Comparison of ENCODE assay signal across 1 cellular context in the genomic region with DNA sequence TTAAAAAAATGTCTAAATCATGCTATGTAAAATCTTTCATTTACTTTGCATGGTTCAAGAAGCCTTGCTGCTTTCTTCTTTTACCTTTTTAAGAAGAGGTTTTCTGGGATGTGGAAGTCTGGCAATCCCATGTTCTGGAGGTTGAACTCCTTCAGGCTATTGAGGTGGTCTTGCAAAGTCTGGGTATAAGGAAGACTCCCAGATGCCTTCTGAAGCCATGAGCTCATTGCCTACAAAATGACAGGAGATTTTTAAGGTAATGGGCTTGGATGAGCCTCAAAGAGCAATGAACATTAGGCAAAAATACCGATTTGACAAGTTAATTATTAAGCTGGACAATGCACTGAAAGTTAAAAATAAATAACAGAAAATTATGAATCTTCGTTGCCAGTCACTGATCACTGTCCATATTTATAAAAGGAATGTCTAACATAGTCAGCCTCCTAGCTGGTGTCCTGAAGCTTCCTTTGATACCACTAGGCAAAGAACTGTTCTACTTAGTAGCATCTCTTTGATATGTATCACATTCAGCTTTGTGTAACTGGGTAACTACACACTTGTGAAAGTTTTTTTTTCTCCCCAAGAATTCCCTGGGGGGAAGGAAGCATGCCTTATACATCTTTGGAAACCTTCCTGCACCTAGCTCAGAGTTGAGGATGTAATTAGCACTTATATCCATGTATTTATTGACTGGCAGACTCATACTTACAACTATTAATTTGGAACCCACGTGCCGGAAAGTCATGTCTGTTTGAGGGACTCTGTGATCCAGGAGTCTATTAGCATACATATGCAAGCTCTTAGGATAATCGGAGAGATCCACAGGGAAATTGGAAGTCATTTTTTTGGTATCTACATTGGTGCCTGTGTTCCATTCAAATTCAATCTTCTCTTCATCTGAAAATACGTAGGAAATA.
TF ChIP-seq lines count a peak whose summit lies in the region.

No MANE protein-coding gene starts in this region.

TF ChIP-seq in HepG2, 621 proteins besides CTCF, POLR2A, EP300 and RAD21 (continued from another document and continues in another):
- TF ChIP-seq CCDC6 (CRISPR knock-in tag; IDR thresholded peaks at IDR 0.05) (no peak), HDAC2 (CRISPR knock-in tag; IDR thresholded peaks at IDR 0.05) (no peak), IRF2 (CRISPR knock-in tag; IDR thresholded peaks at IDR 0.05) (no peak), POGZ (CRISPR knock-in tag; IDR thresholded peaks at IDR 0.05) (no peak), ZNF550 (CRISPR knock-in tag; IDR thresholded peaks at IDR 0.05; ENCODE audit: borderline replicate concordance) (no peak), MTA1 (CRISPR knock-in tag; IDR thresholded peaks at IDR 0.05; ENCODE audit: borderline replicate concordance) (no peak), FOSL2 (CRISPR knock-in tag; IDR thresholded peaks at IDR 0.05) (no peak), ZNF678 (CRISPR knock-in tag; IDR thresholded peaks at IDR 0.05) (no peak), NFE2L1 (CRISPR knock-in tag; IDR thresholded peaks at IDR 0.05; ENCODE audit: borderline replicate concordance) (no peak), BCL6 (CRISPR knock-in tag; IDR thresholded peaks at IDR 0.05) (no peak), SOX13 (IDR thresholded peaks at IDR 0.05) (no peak), SOX13 (CRISPR knock-in tag; conservative IDR thresholded peaks at IDR 0.05 in 1 of 2, IDR thresholded peaks at IDR 0.05 in 1 of 2) (no peak), FOXO1 (CRISPR knock-in tag; IDR thresholded peaks at IDR 0.05) (no peak), ZNF3 (CRISPR knock-in tag; IDR thresholded peaks at IDR 0.05) (no peak), ZNF350 (CRISPR knock-in tag; IDR thresholded peaks at IDR 0.05; ENCODE audit: borderline replicate concordance, low read depth) (no peak), IRX3 (CRISPR knock-in tag; IDR thresholded peaks at IDR 0.05; ENCODE audit: borderline replicate concordance, low read depth) (0 out of 2 replicates have a peak, but pooled peaks have one; percentile 44), ZNF564 (CRISPR knock-in tag; IDR thresholded peaks at IDR 0.05) (0 out of 2 replicates have a peak, but pooled peaks have one; percentile 14), MYC (CRISPR knock-in tag; IDR thresholded peaks at IDR 0.05; ENCODE audit: borderline replicate concordance) (no peak), ZNF34 (CRISPR knock-in tag; IDR thresholded peaks at IDR 0.05; ENCODE audit: borderline replicate concordance) (0 out of 2 replicates have a peak, but pooled peaks have one; percentile 77), AGO1 (IDR thresholded peaks at IDR 0.05; ENCODE audit: low read depth, low read length, poor library complexity, severe bottlenecking) (no peak), NR2F6 (IDR thresholded peaks at IDR 0.05) (no peak), NR2F6 (CRISPR knock-in tag; IDR thresholded peaks at IDR 0.05) (no peak), REPIN1 (CRISPR knock-in tag; IDR thresholded peaks at IDR 0.05; ENCODE audit: borderline replicate concordance, low read depth) (no peak), DNMT1 (CRISPR knock-in tag; IDR thresholded peaks at IDR 0.05) (no peak), SRY (CRISPR knock-in tag; IDR thresholded peaks at IDR 0.05) (no peak), KDM6A (CRISPR knock-in tag; IDR thresholded peaks at IDR 0.05; ENCODE audit: low read depth) (no peak), ZNF768 (CRISPR knock-in tag; IDR thresholded peaks at IDR 0.05) (no peak)
- TF ChIP-seq, protein P1, sequence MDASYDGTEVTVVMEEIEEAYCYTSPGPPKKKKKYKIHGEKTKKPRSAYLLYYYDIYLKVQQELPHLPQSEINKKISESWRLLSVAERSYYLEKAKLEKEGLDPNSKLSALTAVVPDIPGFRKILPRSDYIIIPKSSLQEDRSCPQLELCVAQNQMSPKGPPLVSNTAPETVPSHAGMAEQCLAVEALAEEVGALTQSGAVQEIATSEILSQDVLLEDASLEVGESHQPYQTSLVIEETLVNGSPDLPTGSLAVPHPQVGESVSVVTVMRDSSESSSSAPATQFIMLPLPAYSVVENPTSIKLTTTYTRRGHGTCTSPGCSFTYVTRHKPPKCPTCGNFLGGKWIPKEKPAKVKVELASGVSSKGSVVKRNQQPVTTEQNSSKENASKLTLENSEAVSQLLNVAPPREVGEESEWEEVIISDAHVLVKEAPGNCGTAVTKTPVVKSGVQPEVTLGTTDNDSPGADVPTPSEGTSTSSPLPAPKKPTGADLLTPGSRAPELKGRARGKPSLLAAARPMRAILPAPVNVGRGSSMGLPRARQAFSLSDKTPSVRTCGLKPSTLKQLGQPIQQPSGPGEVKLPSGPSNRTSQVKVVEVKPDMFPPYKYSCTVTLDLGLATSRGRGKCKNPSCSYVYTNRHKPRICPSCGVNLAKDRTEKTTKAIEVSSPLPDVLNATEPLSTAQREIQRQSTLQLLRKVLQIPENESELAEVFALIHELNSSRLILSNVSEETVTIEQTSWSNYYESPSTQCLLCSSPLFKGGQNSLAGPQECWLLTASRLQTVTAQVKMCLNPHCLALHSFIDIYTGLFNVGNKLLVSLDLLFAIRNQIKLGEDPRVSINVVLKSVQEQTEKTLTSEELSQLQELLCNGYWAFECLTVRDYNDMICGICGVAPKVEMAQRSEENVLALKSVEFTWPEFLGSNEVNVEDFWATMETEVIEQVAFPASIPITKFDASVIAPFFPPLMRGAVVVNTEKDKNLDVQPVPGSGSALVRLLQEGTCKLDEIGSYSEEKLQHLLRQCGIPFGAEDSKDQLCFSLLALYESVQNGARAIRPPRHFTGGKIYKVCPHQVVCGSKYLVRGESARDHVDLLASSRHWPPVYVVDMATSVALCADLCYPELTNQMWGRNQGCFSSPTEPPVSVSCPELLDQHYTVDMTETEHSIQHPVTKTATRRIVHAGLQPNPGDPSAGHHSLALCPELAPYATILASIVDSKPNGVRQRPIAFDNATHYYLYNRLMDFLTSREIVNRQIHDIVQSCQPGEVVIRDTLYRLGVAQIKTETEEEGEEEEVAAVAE (CRISPR knock-in tag; IDR thresholded peaks at IDR 0.05; ENCODE audit: borderline replicate concordance): no peak; the same call in 1 of the 2 replicates
- TF ChIP-seq, protein P2, sequence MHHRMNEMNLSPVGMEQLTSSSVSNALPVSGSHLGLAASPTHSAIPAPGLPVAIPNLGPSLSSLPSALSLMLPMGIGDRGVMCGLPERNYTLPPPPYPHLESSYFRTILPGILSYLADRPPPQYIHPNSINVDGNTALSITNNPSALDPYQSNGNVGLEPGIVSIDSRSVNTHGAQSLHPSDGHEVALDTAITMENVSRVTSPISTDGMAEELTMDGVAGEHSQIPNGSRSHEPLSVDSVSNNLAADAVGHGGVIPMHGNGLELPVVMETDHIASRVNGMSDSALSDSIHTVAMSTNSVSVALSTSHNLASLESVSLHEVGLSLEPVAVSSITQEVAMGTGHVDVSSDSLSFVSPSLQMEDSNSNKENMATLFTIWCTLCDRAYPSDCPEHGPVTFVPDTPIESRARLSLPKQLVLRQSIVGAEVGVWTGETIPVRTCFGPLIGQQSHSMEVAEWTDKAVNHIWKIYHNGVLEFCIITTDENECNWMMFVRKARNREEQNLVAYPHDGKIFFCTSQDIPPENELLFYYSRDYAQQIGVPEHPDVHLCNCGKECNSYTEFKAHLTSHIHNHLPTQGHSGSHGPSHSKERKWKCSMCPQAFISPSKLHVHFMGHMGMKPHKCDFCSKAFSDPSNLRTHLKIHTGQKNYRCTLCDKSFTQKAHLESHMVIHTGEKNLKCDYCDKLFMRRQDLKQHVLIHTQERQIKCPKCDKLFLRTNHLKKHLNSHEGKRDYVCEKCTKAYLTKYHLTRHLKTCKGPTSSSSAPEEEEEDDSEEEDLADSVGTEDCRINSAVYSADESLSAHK (CRISPR knock-in tag; IDR thresholded peaks at IDR 0.05; ENCODE audit: borderline replicate concordance): no peak
- TF ChIP-seq, protein P3, sequence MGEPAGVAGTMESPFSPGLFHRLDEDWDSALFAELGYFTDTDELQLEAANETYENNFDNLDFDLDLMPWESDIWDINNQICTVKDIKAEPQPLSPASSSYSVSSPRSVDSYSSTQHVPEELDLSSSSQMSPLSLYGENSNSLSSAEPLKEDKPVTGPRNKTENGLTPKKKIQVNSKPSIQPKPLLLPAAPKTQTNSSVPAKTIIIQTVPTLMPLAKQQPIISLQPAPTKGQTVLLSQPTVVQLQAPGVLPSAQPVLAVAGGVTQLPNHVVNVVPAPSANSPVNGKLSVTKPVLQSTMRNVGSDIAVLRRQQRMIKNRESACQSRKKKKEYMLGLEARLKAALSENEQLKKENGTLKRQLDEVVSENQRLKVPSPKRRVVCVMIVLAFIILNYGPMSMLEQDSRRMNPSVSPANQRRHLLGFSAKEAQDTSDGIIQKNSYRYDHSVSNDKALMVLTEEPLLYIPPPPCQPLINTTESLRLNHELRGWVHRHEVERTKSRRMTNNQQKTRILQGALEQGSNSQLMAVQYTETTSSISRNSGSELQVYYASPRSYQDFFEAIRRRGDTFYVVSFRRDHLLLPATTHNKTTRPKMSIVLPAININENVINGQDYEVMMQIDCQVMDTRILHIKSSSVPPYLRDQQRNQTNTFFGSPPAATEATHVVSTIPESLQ (CRISPR knock-in tag; conservative IDR thresholded peaks at IDR 0.05): no peak
- TF ChIP-seq, protein P4, sequence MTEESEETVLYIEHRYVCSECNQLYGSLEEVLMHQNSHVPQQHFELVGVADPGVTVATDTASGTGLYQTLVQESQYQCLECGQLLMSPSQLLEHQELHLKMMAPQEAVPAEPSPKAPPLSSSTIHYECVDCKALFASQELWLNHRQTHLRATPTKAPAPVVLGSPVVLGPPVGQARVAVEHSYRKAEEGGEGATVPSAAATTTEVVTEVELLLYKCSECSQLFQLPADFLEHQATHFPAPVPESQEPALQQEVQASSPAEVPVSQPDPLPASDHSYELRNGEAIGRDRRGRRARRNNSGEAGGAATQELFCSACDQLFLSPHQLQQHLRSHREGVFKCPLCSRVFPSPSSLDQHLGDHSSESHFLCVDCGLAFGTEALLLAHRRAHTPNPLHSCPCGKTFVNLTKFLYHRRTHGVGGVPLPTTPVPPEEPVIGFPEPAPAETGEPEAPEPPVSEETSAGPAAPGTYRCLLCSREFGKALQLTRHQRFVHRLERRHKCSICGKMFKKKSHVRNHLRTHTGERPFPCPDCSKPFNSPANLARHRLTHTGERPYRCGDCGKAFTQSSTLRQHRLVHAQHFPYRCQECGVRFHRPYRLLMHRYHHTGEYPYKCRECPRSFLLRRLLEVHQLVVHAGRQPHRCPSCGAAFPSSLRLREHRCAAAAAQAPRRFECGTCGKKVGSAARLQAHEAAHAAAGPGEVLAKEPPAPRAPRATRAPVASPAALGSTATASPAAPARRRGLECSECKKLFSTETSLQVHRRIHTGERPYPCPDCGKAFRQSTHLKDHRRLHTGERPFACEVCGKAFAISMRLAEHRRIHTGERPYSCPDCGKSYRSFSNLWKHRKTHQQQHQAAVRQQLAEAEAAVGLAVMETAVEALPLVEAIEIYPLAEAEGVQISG (CRISPR knock-in tag; IDR thresholded peaks at IDR 0.05): no peak
- TF ChIP-seq, protein P5, sequence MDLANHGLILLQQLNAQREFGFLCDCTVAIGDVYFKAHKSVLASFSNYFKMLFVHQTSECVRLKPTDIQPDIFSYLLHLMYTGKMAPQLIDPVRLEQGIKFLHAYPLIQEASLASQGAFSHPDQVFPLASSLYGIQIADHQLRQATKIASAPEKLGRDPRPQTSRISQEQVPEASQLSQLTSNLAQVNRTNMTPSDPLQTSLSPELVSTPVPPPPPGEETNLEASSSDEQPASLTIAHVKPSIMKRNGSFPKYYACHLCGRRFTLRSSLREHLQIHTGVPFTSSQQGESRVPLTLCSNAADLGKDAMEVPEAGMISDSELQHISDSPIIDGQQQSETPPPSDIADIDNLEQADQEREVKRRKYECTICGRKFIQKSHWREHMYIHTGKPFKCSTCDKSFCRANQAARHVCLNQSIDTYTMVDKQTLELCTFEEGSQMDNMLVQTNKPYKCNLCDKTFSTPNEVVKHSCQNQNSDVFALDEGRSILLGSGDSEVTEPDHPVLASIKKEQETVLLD (CRISPR knock-in tag; IDR thresholded peaks at IDR 0.05; ENCODE audit: low read depth): 0 out of 2 replicates have a peak, but pooled peaks have one; percentile 14
- TF ChIP-seq, protein P6, sequence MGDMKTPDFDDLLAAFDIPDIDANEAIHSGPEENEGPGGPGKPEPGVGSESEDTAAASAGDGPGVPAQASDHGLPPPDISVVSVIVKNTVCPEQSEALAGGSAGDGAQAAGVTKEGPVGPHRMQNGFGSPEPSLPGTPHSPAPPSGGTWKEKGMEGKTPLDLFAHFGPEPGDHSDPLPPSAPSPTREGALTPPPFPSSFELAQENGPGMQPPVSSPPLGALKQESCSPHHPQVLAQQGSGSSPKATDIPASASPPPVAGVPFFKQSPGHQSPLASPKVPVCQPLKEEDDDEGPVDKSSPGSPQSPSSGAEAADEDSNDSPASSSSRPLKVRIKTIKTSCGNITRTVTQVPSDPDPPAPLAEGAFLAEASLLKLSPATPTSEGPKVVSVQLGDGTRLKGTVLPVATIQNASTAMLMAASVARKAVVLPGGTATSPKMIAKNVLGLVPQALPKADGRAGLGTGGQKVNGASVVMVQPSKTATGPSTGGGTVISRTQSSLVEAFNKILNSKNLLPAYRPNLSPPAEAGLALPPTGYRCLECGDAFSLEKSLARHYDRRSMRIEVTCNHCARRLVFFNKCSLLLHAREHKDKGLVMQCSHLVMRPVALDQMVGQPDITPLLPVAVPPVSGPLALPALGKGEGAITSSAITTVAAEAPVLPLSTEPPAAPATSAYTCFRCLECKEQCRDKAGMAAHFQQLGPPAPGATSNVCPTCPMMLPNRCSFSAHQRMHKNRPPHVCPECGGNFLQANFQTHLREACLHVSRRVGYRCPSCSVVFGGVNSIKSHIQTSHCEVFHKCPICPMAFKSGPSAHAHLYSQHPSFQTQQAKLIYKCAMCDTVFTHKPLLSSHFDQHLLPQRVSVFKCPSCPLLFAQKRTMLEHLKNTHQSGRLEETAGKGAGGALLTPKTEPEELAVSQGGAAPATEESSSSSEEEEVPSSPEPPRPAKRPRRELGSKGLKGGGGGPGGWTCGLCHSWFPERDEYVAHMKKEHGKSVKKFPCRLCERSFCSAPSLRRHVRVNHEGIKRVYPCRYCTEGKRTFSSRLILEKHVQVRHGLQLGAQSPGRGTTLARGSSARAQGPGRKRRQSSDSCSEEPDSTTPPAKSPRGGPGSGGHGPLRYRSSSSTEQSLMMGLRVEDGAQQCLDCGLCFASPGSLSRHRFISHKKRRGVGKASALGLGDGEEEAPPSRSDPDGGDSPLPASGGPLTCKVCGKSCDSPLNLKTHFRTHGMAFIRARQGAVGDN (CRISPR knock-in tag; IDR thresholded peaks at IDR 0.05): no peak
- TF ChIP-seq, protein P7, sequence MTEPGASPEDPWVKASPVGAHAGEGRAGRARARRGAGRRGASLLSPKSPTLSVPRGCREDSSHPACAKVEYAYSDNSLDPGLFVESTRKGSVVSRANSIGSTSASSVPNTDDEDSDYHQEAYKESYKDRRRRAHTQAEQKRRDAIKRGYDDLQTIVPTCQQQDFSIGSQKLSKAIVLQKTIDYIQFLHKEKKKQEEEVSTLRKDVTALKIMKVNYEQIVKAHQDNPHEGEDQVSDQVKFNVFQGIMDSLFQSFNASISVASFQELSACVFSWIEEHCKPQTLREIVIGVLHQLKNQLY (CRISPR knock-in tag; IDR thresholded peaks at IDR 0.05): no peak
